In genomic region chr2:217731805-217732204, GRCh38 we compare ENCODE assay signal across 18 cellular contexts.
"Had no signal": no experiment of that assay in that cellular context is flagged by ENCODE, and none has a peak within 500 bp of the region (broad histone marks: within the 10 kb centered on the region; RNA-seq: fewer than 3 reads in every experiment).

No MANE protein-coding gene starts in this region.

- H3K36me3 ChIP-seq: breast epithelium, lower lobe of right lung, neutrophil, WERI-Rb-1 had no signal

- H3K4me1 ChIP-seq: breast epithelium had no signal

- DNase-seq: activated CD4-positive, alpha-beta T cell treated with anti-CD3 and anti-CD28 coated beads, Interleukin-2, amount 50 U/mL, for 48 hours; activated naive CD4-positive, alpha-beta T cell treated with Interleukin-2 at 50 U/mL for 16 hours; anterior cingulate cortex; left cardiac atrium; lower lobe of right lung; naive thymus-derived CD4-positive, alpha-beta T cell; retina; small intestine; stimulated activated CD4-positive, alpha-beta T cell treated with anti-CD3 and anti-CD28 coated beads, Interleukin-4, amount 100 ng/mL, for 4 hours; stimulated activated CD8-positive, alpha-beta memory T cell treated with anti-CD3 and anti-CD28 coated beads, Interleukin-4, amount 100 ng/mL, for 48 hours; testis; WERI-Rb-1 had no signal

- H3K27me3 ChIP-seq: breast epithelium, gastroesophageal sphincter, testis had no signal

- ATAC-seq: activated T-helper 17 cell treated with anti-CD3 and anti-CD28 coated beads, Interleukin-2, amount 50 U/mL, for 72 hours; gastroesophageal sphincter; left cardiac atrium; lower lobe of right lung; naive thymus-derived CD4-positive, alpha-beta T cell had no signal

- H2AFZ ChIP-seq: parathyroid adenoma had no signal

- H3K27ac ChIP-seq: breast epithelium, epithelial cell of prostate, lower lobe of right lung, neutrophil, parathyroid adenoma, testis, WERI-Rb-1 had no signal

- H3K9ac ChIP-seq: parathyroid adenoma had no signal

- H3K4me3 ChIP-seq: breast epithelium, gastroesophageal sphincter, lower lobe of right lung, testis had no signal

- H3K9me3 ChIP-seq: breast epithelium, gastroesophageal sphincter, lower lobe of right lung, neutrophil, testis had no signal
